In genomic region chr18:74728586-74728985, GRCh38 we compare ENCODE assay signal across 23 cellular contexts.
"Had no signal": no experiment of that assay in that cellular context is flagged by ENCODE, and none has a peak within 500 bp of the region (broad histone marks: within the 10 kb centered on the region; RNA-seq: fewer than 3 reads in every experiment).

No MANE protein-coding gene starts in this region.

- ATAC-seq: heart left ventricle, natural killer cell, pancreas, right cardiac atrium, sciatic nerve had no signal

- H3K4me1 ChIP-seq: heart left ventricle, neural progenitor cell, prostate gland, upper lobe of left lung had no signal

- H3K9ac ChIP-seq: neural progenitor cell had no signal

- DNase-seq: heart left ventricle; islet precursor cell; mesendoderm; naive B cell; natural killer cell; nephron progenitor cell; pancreas; posterior cingulate gyrus; retina; right cardiac atrium; stimulated activated CD4-positive, alpha-beta T cell treated with anti-CD3 and anti-CD28 coated beads, Interleukin-12 subunit alpha, Interleukin-12 subunit beta, amount 100 ng/mL, for 4 hours; stimulated activated CD4-positive, alpha-beta T cell treated with anti-CD3 and anti-CD28 coated beads, Interleukin-15, amount 100 ng/mL, for 24 hours; stimulated activated CD4-positive, alpha-beta T cell treated with anti-CD3 and anti-CD28 coated beads, Interleukin-2, amount 100 ng/mL, for 24 hours; stimulated activated CD4-positive, alpha-beta T cell treated with anti-CD3 and anti-CD28 coated beads, Interleukin-4, amount 100 ng/mL, for 1 hour; stimulated activated naive CD4-positive, alpha-beta T cell; substantia nigra; transverse colon had no signal

- H3K4me3 ChIP-seq: heart left ventricle, lung, neural progenitor cell, pancreas, prostate gland, skin epidermis, transverse colon, upper lobe of left lung had no signal

- H3K27me3 ChIP-seq: heart left ventricle, neural progenitor cell, pancreas, transverse colon, upper lobe of left lung had no signal

- H3K36me3 ChIP-seq: heart left ventricle, neural progenitor cell, pancreas, prostate gland, transverse colon, upper lobe of left lung had no signal

- H3K9me3 ChIP-seq: heart left ventricle, pancreas, prostate gland, transverse colon, upper lobe of left lung had no signal

- H3K27ac ChIP-seq: heart left ventricle, neural progenitor cell, pancreas, prostate gland, skin epidermis, transverse colon, upper lobe of left lung had no signal

- H2AFZ ChIP-seq: neural progenitor cell had no signal

- H3K4me2 ChIP-seq: neural progenitor cell had no signal
